ENCODE assay signal across 18 cellular contexts in genomic region chr11:75437966-75438659, GRCh38. TPM values are rescaled to one million over a fixed set of nuclear protein-coding genes. Genes with fewer than 3 reads are reported as not detected.
DNase-seq lines count a peak whose midpoint lies in the region; ATAC-seq and TF ChIP-seq lines count a peak whose summit lies in the region.
"Had no signal": no experiment of that assay in that cellular context is flagged by ENCODE, and none has a peak within 500 bp of the region (broad histone marks: within the 10 kb centered on the region; RNA-seq: fewer than 3 reads in every experiment).

No MANE protein-coding gene starts in this region.

- H3K27ac ChIP-seq in substantia nigra (ENCODE audit: low read depth, low read length, poor library complexity, severe bottlenecking), result no peak overlapping the region

- DNase-seq in AG10803 (ENCODE audit: low read depth), result peak; percentile 20
- peak; percentile 27 for DNase-seq in GM03348 (ENCODE audit: low spot score)
- DNase-seq in RPMI7951 (ENCODE audit: low read depth), result peak; percentile 55
- DNase-seq in hepatic stellate cell (ENCODE audit: low spot score), result peak; percentile 45
- DNase-seq in NCI-H187 (lab: John Stamatoyannopoulos, UW), result no peak
- no peak for DNase-seq in SW 1271 (lab: John Stamatoyannopoulos, UW)
- no peak for DNase-seq in substantia nigra (lab: John Stamatoyannopoulos, UW)
- DNase-seq: BE2C; CD4-positive, alpha-beta T cell; GF-D8; KG1; NCI-H1436; NCI-H2029 treated with DMSO at 0.1 percent for 48 hours; NCI-H510A treated with DMSO at 0.1 percent for 48 hours; NCI-H82; PC-3 had no signal

- H3K4me3 ChIP-seq in AG10803 (ENCODE audit: low read length), result no peak overlapping the region

- no peak for ATAC-seq in HG03095 (IDR thresholded peaks at IDR 0.05; ENCODE audit: unreplicated experiment)
- ATAC-seq: PC-3 had no signal

- TF ChIP-seq CTCF in AG10803 (conservative IDR thresholded peaks at IDR 0.05; ENCODE audit: low read length), result no peak

RNA-seq across cellular contexts. Expression of gene KLHL35, which starts 5.1 kb away (rescaled TPM):
- 1.6 and 1.8 TPM in 2 replicates for total RNA-seq in RPMI7951 (2014; rRNA removed; shearing (Covaris generic))
- total RNA-seq: H4 had no signal

RNA-seq across cellular contexts. Expression of gene RPS3, which starts 38.8 kb away (rescaled TPM):
- 1,629 and 2,029 TPM in 2 replicates for total RNA-seq in RPMI7951 (2014; rRNA removed; shearing (Covaris generic))

Comparison
In these comparisons a context has a peak if more than half of its experiments do, and no peak if none do; other contexts are left out.
1. DNase-seq: peak in AG10803 (single experiment), GM03348 (single experiment), RPMI7951 (single experiment) and hepatic stellate cell (single experiment); none in NCI-H187 (0 of 2), SW 1271 (0 of 2) and substantia nigra (0 of 49).